Comparison of ENCODE assay signal across 2 cellular contexts in the genomic region with DNA sequence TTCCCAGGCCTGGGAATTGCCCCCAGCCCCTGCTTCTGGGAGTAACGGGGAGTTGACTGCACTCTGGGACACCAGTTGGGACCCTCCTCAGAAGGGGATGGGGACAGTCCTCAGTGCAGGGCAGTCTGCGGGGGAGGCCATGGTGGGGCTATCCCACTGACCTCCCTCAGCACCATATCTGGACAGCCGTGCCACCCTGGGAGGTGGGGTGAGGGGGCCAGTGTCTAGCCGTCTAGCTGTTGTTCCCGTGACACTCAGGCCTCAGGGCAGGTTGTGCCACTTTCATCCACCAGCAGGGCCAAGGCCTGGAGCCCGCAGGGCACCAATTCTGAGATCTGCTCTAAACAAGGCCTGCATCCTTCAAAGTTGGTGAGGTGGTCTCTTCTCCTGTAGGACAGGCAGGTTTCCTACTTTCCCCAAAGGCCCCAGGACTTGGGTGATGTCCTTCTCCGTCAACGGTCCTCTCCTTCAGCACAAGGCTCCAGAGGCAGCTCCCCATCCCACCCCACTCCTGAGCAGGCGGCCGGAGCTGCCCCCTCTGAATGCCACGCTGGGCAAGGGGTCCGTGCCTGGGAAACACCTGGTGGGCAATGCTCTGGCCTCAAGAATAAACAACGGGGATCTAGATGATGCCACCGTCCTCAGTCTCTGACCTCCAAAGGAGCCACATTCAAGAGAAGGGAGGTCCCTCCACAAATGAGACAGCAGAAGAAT.
TF ChIP-seq lines count a peak whose summit lies in the region.

No MANE protein-coding gene starts in this region.

TF ChIP-seq in SK-N-SH treated with all-trans-retinoic acid at 6 μM for 48 hours, 23 proteins besides CTCF, POLR2A, EP300 and RAD21 (continued from another document):
- TF ChIP-seq TOX (CRISPR knock-in tag; IDR thresholded peaks at IDR 0.05; ENCODE audit: borderline replicate concordance) (no peak), ZFP3 (CRISPR knock-in tag; IDR thresholded peaks at IDR 0.05) (no peak), TCF4 (CRISPR knock-in tag; IDR thresholded peaks at IDR 0.05; ENCODE audit: borderline replicate concordance) (no peak), ZNF8 (CRISPR knock-in tag; IDR thresholded peaks at IDR 0.05) (no peak), OSR1 (CRISPR knock-in tag; IDR thresholded peaks at IDR 0.05) (no peak)
- TF ChIP-seq, protein P1, sequence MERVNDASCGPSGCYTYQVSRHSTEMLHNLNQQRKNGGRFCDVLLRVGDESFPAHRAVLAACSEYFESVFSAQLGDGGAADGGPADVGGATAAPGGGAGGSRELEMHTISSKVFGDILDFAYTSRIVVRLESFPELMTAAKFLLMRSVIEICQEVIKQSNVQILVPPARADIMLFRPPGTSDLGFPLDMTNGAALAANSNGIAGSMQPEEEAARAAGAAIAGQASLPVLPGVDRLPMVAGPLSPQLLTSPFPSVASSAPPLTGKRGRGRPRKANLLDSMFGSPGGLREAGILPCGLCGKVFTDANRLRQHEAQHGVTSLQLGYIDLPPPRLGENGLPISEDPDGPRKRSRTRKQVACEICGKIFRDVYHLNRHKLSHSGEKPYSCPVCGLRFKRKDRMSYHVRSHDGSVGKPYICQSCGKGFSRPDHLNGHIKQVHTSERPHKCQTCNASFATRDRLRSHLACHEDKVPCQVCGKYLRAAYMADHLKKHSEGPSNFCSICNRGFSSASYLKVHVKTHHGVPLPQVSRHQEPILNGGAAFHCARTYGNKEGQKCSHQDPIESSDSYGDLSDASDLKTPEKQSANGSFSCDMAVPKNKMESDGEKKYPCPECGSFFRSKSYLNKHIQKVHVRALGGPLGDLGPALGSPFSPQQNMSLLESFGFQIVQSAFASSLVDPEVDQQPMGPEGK (CRISPR knock-in tag; IDR thresholded peaks at IDR 0.05; ENCODE audit: borderline replicate concordance): no peak
- TF ChIP-seq, protein P2, sequence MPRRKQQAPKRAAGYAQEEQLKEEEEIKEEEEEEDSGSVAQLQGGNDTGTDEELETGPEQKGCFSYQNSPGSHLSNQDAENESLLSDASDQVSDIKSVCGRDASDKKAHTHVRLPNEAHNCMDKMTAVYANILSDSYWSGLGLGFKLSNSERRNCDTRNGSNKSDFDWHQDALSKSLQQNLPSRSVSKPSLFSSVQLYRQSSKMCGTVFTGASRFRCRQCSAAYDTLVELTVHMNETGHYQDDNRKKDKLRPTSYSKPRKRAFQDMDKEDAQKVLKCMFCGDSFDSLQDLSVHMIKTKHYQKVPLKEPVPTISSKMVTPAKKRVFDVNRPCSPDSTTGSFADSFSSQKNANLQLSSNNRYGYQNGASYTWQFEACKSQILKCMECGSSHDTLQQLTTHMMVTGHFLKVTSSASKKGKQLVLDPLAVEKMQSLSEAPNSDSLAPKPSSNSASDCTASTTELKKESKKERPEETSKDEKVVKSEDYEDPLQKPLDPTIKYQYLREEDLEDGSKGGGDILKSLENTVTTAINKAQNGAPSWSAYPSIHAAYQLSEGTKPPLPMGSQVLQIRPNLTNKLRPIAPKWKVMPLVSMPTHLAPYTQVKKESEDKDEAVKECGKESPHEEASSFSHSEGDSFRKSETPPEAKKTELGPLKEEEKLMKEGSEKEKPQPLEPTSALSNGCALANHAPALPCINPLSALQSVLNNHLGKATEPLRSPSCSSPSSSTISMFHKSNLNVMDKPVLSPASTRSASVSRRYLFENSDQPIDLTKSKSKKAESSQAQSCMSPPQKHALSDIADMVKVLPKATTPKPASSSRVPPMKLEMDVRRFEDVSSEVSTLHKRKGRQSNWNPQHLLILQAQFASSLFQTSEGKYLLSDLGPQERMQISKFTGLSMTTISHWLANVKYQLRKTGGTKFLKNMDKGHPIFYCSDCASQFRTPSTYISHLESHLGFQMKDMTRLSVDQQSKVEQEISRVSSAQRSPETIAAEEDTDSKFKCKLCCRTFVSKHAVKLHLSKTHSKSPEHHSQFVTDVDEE (CRISPR knock-in tag; IDR thresholded peaks at IDR 0.05): no peak

TF ChIP-seq in HEK293T, 16 proteins besides CTCF, POLR2A, EP300 and RAD21 (continued from another document):
- TF ChIP-seq FOXA1 (IDR thresholded peaks at IDR 0.05) (no peak), ELF4 (IDR thresholded peaks at IDR 0.05) (no peak), HDGF (IDR thresholded peaks at IDR 0.05; ENCODE audit: borderline replicate concordance) (no peak), ARNT (IDR thresholded peaks at IDR 0.05) (no peak), L3MBTL2 (conservative IDR thresholded peaks at IDR 0.05) (no peak), LEF1 (IDR thresholded peaks at IDR 0.05; ENCODE audit: borderline replicate concordance) (no peak)
